ENCODE assay signal across 9 cellular contexts in genomic region chr19:14333101-14333871, GRCh38. TPM values are rescaled to one million over a fixed set of nuclear protein-coding genes. Genes with fewer than 3 reads are reported as not detected.
DNase-seq lines count a peak whose midpoint lies in the region; ATAC-seq, FAIRE-seq and TF ChIP-seq lines count a peak whose summit lies in the region.
"Had no signal": no experiment of that assay in that cellular context is flagged by ENCODE, and none has a peak within 500 bp of the region (broad histone marks: within the 10 kb centered on the region; RNA-seq: fewer than 3 reads in every experiment).

No MANE protein-coding gene starts in this region.

- H3K36me3 ChIP-seq in mucosa of descending colon (ENCODE audit: low read depth), result no peaks in the 10 kb centered on the region

- H3K4me1 ChIP-seq in mucosa of descending colon (ENCODE audit: low read depth), result no peaks in the 10 kb centered on the region

- no peak for DNase-seq in AG04450 (ENCODE audit: low read depth, low spot score)
- peak; percentile 79 for DNase-seq in HTR-8/SVneo (ENCODE audit: insufficient read length, low spot score)
- DNase-seq in dorsolateral prefrontal cortex, result no peak
- DNase-seq in mucosa of descending colon, result peak; percentile 56 to 80 (median 67)
- no peak for DNase-seq in cerebellar nuclear complex (lab: John Stamatoyannopoulos, UW)

- CTCF ChIA-PET in AG04450 (lab: Charles Lee), result no interaction called here

- POLR2A ChIA-PET in AG04450 (lab: Yijun Ruan, JAX), result no interaction called here

- intact Hi-C loops in dorsolateral prefrontal cortex (cut with DNase I) (no loop called here), mucosa of descending colon (cut with DNase I, micrococcal nuclease) (no loop called here)

- no peak overlapping the region for H3K27ac ChIP-seq in AG04450 (ENCODE audit: low read depth, low read length)
- no peak overlapping the region for H3K27ac ChIP-seq in dorsolateral prefrontal cortex

- TF ChIP-seq CTCF in AG04450 (IDR thresholded peaks at IDR 0.05; ENCODE audit: low read depth, low read length), result no peak
- no peak for TF ChIP-seq CTCF in dorsolateral prefrontal cortex (IDR thresholded peaks at IDR 0.05 in 54 of 56, conservative IDR thresholded peaks at IDR 0.05 in 2 of 56; ENCODE audit: low read depth in 1 of 56, partially characterized antibody in 56 of 56)
- no peak for TF ChIP-seq CTCF in mucosa of descending colon (IDR thresholded peaks at IDR 0.05)

- H3K4me3 ChIP-seq in AG04450 (ENCODE audit: low read depth, low read length) (peak overlapping the region; percentile 37), dorsolateral prefrontal cortex (peak overlapping the region in 56 of 59 donors; percentile 2 to 56 (median 40)), mucosa of descending colon (no peak overlapping the region)

- peak; percentile 92 for ATAC-seq in mucosa of descending colon
- no peak for ATAC-seq in GM21360 (IDR thresholded peaks at IDR 0.05; ENCODE audit: unreplicated experiment)
- no peak for ATAC-seq in GM18517 (IDR thresholded peaks at IDR 0.05; ENCODE audit: unreplicated experiment)
- ATAC-seq in HG02870 (IDR thresholded peaks at IDR 0.05; ENCODE audit: unreplicated experiment), result no peak

- peak; percentile 65 for FAIRE-seq in HTR-8/SVneo (lab: Jason Lieb, UNC)
- FAIRE-seq: GM18507 had no signal

- H3K9me3 ChIP-seq in AG04450 (ENCODE audit: control insufficient read depth, insufficient read depth, low read length) (peaks cover 4% of the 10 kb centered on the region), mucosa of descending colon (no peaks in the 10 kb centered on the region)

- H3K27me3 ChIP-seq in AG04450 (ENCODE audit: control insufficient read depth, insufficient read depth, low read length) (no peaks in the 10 kb centered on the region), dorsolateral prefrontal cortex (peaks cover 0 to 16% (median 0%) of the 10 kb centered on the region in 45 donors)

RNA-seq across cellular contexts. Expression of gene ADGRE5, which starts 48.0 kb away (rescaled TPM):
- polyA plus RNA-seq in AG04450 (2011; rRNA removed), result 19.5 and 21.9 TPM in 2 replicates
- polyA minus RNA-seq in AG04450 (2011; rRNA and poly(A)+ RNA removed), result 20.8 and 25.7 TPM in 2 replicates
- total RNA-seq in dorsolateral prefrontal cortex (10 to 100 TPM in 67 of 120 experiments, 1 to 10 TPM in 53; 3.9 to 39.0 (median 10.7) TPM), mucosa of descending colon (100 to 1,000 TPM in 2 of 3 donors, 10 to 100 TPM in 1; 92.7 to 130 (median 127) TPM)

Comparison
In these comparisons a context has a peak if more than half of its experiments do, and no peak if none do; other contexts are left out.
1. DNase-seq: peak in HTR-8/SVneo (single experiment) and mucosa of descending colon (3 of 3); none in AG04450 (single experiment), dorsolateral prefrontal cortex (0 of 10) and cerebellar nuclear complex (0 of 2).